Comparison of ENCODE assay signal across 29 cellular contexts in genomic region chr4:141233673-141234072, GRCh38.
"Had no signal": no experiment of that assay in that cellular context is flagged by ENCODE, and none has a peak within 500 bp of the region (broad histone marks: within the 10 kb centered on the region; RNA-seq: fewer than 3 reads in every experiment).

No MANE protein-coding gene starts in this region.

- DNase-seq: activated CD4-positive, alpha-beta T cell treated with anti-CD3 and anti-CD28 coated beads for 36 hours; activated CD4-positive, alpha-beta T cell treated with anti-CD3 and anti-CD28 coated beads, Interleukin-2, amount 10 ng/mL, durations not matched to agents 7 days and 5 days; activated CD4-positive, alpha-beta T cell treated with anti-CD3 and anti-CD28 coated beads, Interleukin-2, amount 50 U/mL, for 48 hours; activated CD8-positive, alpha-beta T cell treated with anti-CD3 and anti-CD28 coated beads, Interleukin-2, amount 10 ng/mL, durations not matched to agents 7 days and 5 days; activated effector memory CD4-positive, alpha-beta T cell treated with anti-CD3 and anti-CD28 coated beads, Interleukin-2, amount 50 U/mL, for 16 hours; activated naive CD4-positive, alpha-beta T cell; activated naive CD4-positive, alpha-beta T cell treated with anti-CD3 and anti-CD28 coated beads, Interleukin-2, amount 50 U/mL, for 16 hours; activated T-cell treated with anti-CD3 and anti-CD28 coated beads, Interleukin-2, amount 50 U/mL, for 4 hours; anterior cingulate cortex; Kasumi-1; KG1; MG63; NCI-H1092; NCI-H1436 treated with DMSO at 0.1 percent for 48 hours; NCI-H1694 treated with DMSO at 0.1 percent for 48 hours; NCI-H2029; NCI-H345; NCI-H524 treated with DMSO at 0.1 percent for 48 hours; PC-3; SHP77; SJCRH30 had no signal

- H3K27ac ChIP-seq: SJCRH30, SK-N-MC had no signal

- H3K27me3 Mint-ChIP-seq: activated CD4-positive, alpha-beta T cell treated with anti-CD3 and anti-CD28 coated beads for 36 hours; activated CD4-positive, alpha-beta T cell treated with anti-CD3 and anti-CD28 coated beads, Interleukin-2, amount 10 ng/mL, durations not matched to agents 7 days and 5 days; central memory CD8-positive, alpha-beta T cell had no signal

- FAIRE-seq: TTC549 had no signal

- ATAC-seq: activated CD4-positive, alpha-beta T cell treated with anti-CD3 and anti-CD28 coated beads for 36 hours; activated CD4-positive, CD25-positive, alpha-beta regulatory T cell treated with anti-CD3 and anti-CD28 coated beads, Interleukin-2, amount 50 U/mL, for 24 hours; activated CD8-positive, alpha-beta T cell treated with anti-CD3 and anti-CD28 coated beads, Interleukin-2, amount 10 ng/mL, durations not matched to agents 7 days and 5 days; activated T-cell treated with anti-CD3 and anti-CD28 coated beads, Interleukin-2, amount 50 U/mL, for 4 hours; PC-3; WTC11 had no signal

- H3K4me3 ChIP-seq: MG63, SJCRH30, SK-N-MC had no signal

- H3K4me1 ChIP-seq: SJCRH30 had no signal

- H3K9me3 Mint-ChIP-seq: activated CD4-positive, alpha-beta T cell treated with anti-CD3 and anti-CD28 coated beads, Interleukin-2, amount 10 ng/mL, durations not matched to agents 7 days and 5 days; activated T-cell treated with anti-CD3 and anti-CD28 coated beads, Interleukin-2, amount 50 U/mL, for 4 hours; brain; central memory CD8-positive, alpha-beta T cell; T-helper 1 cell treated with Interleukin-12 subunit alpha and Interleukin-12 subunit beta and Interleukin-4 antibody, amounts not matched to agents 30 μg/mL and 1 μg/mL, for 36 hours; T-helper 2 cell treated with Interferon-gamma antibody and Interleukin-4, amounts not matched to agents 5 μg/mL and 100 μg/mL, for 36 hours; WTC11 had no signal

- H3K4me1 Mint-ChIP-seq: brain; central memory CD8-positive, alpha-beta T cell; WTC11 had no signal

- H3K9me3 ChIP-seq: MG63, SJCRH30 had no signal

- H3K27me3 ChIP-seq: MG63, SJCRH30 had no signal

- H3K27ac Mint-ChIP-seq: activated CD4-positive, alpha-beta T cell treated with anti-CD3 and anti-CD28 coated beads for 36 hours; activated CD4-positive, alpha-beta T cell treated with anti-CD3 and anti-CD28 coated beads, Interleukin-2, amount 10 ng/mL, durations not matched to agents 7 days and 5 days; activated CD8-positive, alpha-beta T cell treated with anti-CD3 and anti-CD28 coated beads, Interleukin-2, amount 10 ng/mL, durations not matched to agents 7 days and 5 days; brain; T-helper 1 cell treated with Interleukin-12 subunit alpha and Interleukin-12 subunit beta and Interleukin-4 antibody, amounts not matched to agents 30 μg/mL and 1 μg/mL, for 36 hours; T-helper 2 cell treated with Interferon-gamma antibody and Interleukin-4, amounts not matched to agents 5 μg/mL and 100 μg/mL, for 36 hours; WTC11 had no signal

- H3K4me3 Mint-ChIP-seq: activated CD4-positive, alpha-beta T cell treated with anti-CD3 and anti-CD28 coated beads for 36 hours; activated CD4-positive, alpha-beta T cell treated with anti-CD3 and anti-CD28 coated beads, Interleukin-2, amount 10 ng/mL, durations not matched to agents 7 days and 5 days; activated CD8-positive, alpha-beta T cell treated with anti-CD3 and anti-CD28 coated beads, Interleukin-2, amount 10 ng/mL, durations not matched to agents 7 days and 5 days; activated T-cell treated with anti-CD3 and anti-CD28 coated beads, Interleukin-2, amount 50 U/mL, for 4 hours; brain; central memory CD8-positive, alpha-beta T cell; T-helper 1 cell treated with Interleukin-12 subunit alpha and Interleukin-12 subunit beta and Interleukin-4 antibody, amounts not matched to agents 30 μg/mL and 1 μg/mL, for 36 hours; T-helper 2 cell treated with Interferon-gamma antibody and Interleukin-4, amounts not matched to agents 5 μg/mL and 100 μg/mL, for 36 hours; WTC11 had no signal
